Comparison of ENCODE assay signal across 22 cellular contexts in genomic region chr5:39469173-39469572, GRCh38.
"Had no signal": no experiment of that assay in that cellular context is flagged by ENCODE, and none has a peak within 500 bp of the region (broad histone marks: within the 10 kb centered on the region; RNA-seq: fewer than 3 reads in every experiment).

No MANE protein-coding gene starts in this region.

- H3K9me3 ChIP-seq: thyroid gland had no signal

- H3K4me3 ChIP-seq: thyroid gland had no signal

- H3K4me1 ChIP-seq: foreskin keratinocyte, thyroid gland had no signal

- H3K4me3 Mint-ChIP-seq: activated naive CD4-positive, alpha-beta T cell treated with anti-CD3 and anti-CD28 coated beads, Interleukin-2, amount 10 ng/mL, durations not matched to agents 7 days and 5 days had no signal

- H3K27me3 ChIP-seq: brain microvascular endothelial cell, thyroid gland had no signal

- H3K36me3 ChIP-seq: brain microvascular endothelial cell, thyroid gland had no signal

- H3K36me3 Mint-ChIP-seq: activated naive CD4-positive, alpha-beta T cell treated with anti-CD3 and anti-CD28 coated beads, Interleukin-2, amount 10 ng/mL, durations not matched to agents 7 days and 5 days had no signal

- H3K4me1 Mint-ChIP-seq: activated naive CD4-positive, alpha-beta T cell treated with anti-CD3 and anti-CD28 coated beads, Interleukin-2, amount 10 ng/mL, durations not matched to agents 7 days and 5 days had no signal

- H3K9me3 Mint-ChIP-seq: activated naive CD4-positive, alpha-beta T cell treated with anti-CD3 and anti-CD28 coated beads, Interleukin-2, amount 10 ng/mL, durations not matched to agents 7 days and 5 days had no signal

- H3K27ac ChIP-seq: brain microvascular endothelial cell, foreskin keratinocyte, thyroid gland had no signal

- DNase-seq: activated CD4-positive, alpha-beta T cell treated with anti-CD3 and anti-CD28 coated beads for 1 hour; activated CD8-positive, alpha-beta memory T cell treated with anti-CD3 and anti-CD28 coated beads for 24 hours; activated CD8-positive, alpha-beta memory T cell treated with anti-CD3 and anti-CD28 coated beads, Interleukin-2, amount 50 U/mL, for 48 hours; activated effector memory CD4-positive, alpha-beta T cell treated with Interleukin-2 at 50 U/mL for 16 hours; activated naive CD4-positive, alpha-beta T cell treated with anti-CD3 and anti-CD28 coated beads, Interleukin-2, amount 10 ng/mL, durations not matched to agents 7 days and 5 days; activated T-cell treated with anti-CD3 and anti-CD28 coated beads, Interleukin-2, amount 50 U/mL, for 48 hours; aorta; brain microvascular endothelial cell; central memory CD4-positive, alpha-beta T cell; foreskin keratinocyte; glutamatergic neuron; hypothalamus; mammary epithelial cell; midbrain; occipital lobe; posterior cingulate gyrus; retina; stimulated activated CD4-positive, alpha-beta T cell treated with anti-CD3 and anti-CD28 coated beads, Interleukin-12 subunit alpha, Interleukin-12 subunit beta, amount 100 ng/mL, for 4 hours; stimulated activated CD4-positive, alpha-beta T cell treated with anti-CD3 and anti-CD28 coated beads, Interleukin-1b, Interleukin-23, amount 100 ng/mL, for 48 hours; stimulated activated CD8-positive, alpha-beta memory T cell treated with anti-CD3 and anti-CD28 coated beads, Interleukin-4, amount 100 ng/mL, for 48 hours; stimulated activated naive CD4-positive, alpha-beta T cell; thyroid gland had no signal

- H3K27ac Mint-ChIP-seq: activated naive CD4-positive, alpha-beta T cell treated with anti-CD3 and anti-CD28 coated beads, Interleukin-2, amount 10 ng/mL, durations not matched to agents 7 days and 5 days had no signal
